Comparison of ENCODE assay signal across 1 cellular context in genomic region chr5:149345147-149345891, GRCh38.
TF ChIP-seq lines count a peak whose summit lies in the region.

A gene with protein sequence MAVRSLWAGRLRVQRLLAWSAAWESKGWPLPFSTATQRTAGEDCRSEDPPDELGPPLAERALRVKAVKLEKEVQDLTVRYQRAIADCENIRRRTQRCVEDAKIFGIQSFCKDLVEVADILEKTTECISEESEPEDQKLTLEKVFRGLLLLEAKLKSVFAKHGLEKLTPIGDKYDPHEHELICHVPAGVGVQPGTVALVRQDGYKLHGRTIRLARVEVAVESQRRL (plus strand): TSS chr5:149345499. CDS start chr5:149345540, 41 bp downstream.

TF ChIP-seq in K562, 482 proteins besides CTCF, POLR2A, EP300 and RAD21 (continued from another document and continues in another):
- TF ChIP-seq, protein P1, sequence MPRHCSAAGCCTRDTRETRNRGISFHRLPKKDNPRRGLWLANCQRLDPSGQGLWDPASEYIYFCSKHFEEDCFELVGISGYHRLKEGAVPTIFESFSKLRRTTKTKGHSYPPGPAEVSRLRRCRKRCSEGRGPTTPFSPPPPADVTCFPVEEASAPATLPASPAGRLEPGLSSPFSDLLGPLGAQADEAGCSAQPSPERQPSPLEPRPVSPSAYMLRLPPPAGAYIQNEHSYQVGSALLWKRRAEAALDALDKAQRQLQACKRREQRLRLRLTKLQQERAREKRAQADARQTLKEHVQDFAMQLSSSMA (CRISPR knock-in tag; IDR thresholded peaks at IDR 0.05): peak; percentile 87; the same call in 1 of the 2 replicates
- 0 out of 2 replicates have a peak, but pooled peaks have one; percentile 22 for TF ChIP-seq ZNF12 (CRISPR knock-in tag; IDR thresholded peaks at IDR 0.05)
- no peak for TF ChIP-seq SAFB2 (IDR thresholded peaks at IDR 0.05; ENCODE audit: borderline replicate concordance, low read depth, low read length, severe bottlenecking)
- TF ChIP-seq, protein P2, sequence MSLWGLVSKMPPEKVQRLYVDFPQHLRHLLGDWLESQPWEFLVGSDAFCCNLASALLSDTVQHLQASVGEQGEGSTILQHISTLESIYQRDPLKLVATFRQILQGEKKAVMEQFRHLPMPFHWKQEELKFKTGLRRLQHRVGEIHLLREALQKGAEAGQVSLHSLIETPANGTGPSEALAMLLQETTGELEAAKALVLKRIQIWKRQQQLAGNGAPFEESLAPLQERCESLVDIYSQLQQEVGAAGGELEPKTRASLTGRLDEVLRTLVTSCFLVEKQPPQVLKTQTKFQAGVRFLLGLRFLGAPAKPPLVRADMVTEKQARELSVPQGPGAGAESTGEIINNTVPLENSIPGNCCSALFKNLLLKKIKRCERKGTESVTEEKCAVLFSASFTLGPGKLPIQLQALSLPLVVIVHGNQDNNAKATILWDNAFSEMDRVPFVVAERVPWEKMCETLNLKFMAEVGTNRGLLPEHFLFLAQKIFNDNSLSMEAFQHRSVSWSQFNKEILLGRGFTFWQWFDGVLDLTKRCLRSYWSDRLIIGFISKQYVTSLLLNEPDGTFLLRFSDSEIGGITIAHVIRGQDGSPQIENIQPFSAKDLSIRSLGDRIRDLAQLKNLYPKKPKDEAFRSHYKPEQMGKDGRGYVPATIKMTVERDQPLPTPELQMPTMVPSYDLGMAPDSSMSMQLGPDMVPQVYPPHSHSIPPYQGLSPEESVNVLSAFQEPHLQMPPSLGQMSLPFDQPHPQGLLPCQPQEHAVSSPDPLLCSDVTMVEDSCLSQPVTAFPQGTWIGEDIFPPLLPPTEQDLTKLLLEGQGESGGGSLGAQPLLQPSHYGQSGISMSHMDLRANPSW (CRISPR knock-in tag; IDR thresholded peaks at IDR 0.05): 0 out of 2 replicates have a peak, but pooled peaks have one; percentile 80
- no peak for TF ChIP-seq GABPB2 (CRISPR knock-in tag; conservative IDR thresholded peaks at IDR 0.05)
- TF ChIP-seq ZNF57 (CRISPR knock-in tag; IDR thresholded peaks at IDR 0.05): no peak
- TF ChIP-seq, protein P3, sequence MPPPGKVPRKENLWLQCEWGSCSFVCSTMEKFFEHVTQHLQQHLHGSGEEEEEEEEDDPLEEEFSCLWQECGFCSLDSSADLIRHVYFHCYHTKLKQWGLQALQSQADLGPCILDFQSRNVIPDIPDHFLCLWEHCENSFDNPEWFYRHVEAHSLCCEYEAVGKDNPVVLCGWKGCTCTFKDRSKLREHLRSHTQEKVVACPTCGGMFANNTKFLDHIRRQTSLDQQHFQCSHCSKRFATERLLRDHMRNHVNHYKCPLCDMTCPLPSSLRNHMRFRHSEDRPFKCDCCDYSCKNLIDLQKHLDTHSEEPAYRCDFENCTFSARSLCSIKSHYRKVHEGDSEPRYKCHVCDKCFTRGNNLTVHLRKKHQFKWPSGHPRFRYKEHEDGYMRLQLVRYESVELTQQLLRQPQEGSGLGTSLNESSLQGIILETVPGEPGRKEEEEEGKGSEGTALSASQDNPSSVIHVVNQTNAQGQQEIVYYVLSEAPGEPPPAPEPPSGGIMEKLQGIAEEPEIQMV (tag; conservative IDR thresholded peaks at IDR 0.05; ENCODE audit: low read depth): peak; percentile 64; the same call in 1 of the 2 replicates
- TF ChIP-seq, protein P4, sequence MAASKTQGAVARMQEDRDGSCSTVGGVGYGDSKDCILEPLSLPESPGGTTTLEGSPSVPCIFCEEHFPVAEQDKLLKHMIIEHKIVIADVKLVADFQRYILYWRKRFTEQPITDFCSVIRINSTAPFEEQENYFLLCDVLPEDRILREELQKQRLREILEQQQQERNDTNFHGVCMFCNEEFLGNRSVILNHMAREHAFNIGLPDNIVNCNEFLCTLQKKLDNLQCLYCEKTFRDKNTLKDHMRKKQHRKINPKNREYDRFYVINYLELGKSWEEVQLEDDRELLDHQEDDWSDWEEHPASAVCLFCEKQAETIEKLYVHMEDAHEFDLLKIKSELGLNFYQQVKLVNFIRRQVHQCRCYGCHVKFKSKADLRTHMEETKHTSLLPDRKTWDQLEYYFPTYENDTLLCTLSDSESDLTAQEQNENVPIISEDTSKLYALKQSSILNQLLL (CRISPR knock-in tag; IDR thresholded peaks at IDR 0.05; ENCODE audit: borderline replicate concordance): no peak
- TF ChIP-seq HCFC1 (IDR thresholded peaks at IDR 0.05; ENCODE audit: low read depth, low read length): peak; percentile 78
- peak; percentile 73; the same call in 1 of the 2 replicates for TF ChIP-seq ZBTB43 (CRISPR knock-in tag; IDR thresholded peaks at IDR 0.05)
- TF ChIP-seq NELFE (IDR thresholded peaks at IDR 0.05; ENCODE audit: insufficient read depth, insufficient read length): no peak
- TF ChIP-seq ZFP91 (CRISPR knock-in tag; IDR thresholded peaks at IDR 0.05): 0 out of 2 replicates have a peak, but pooled peaks have one; percentile 62
- TF ChIP-seq ZNF253 (CRISPR knock-in tag; conservative IDR thresholded peaks at IDR 0.05): no peak
- peak; percentile 63; the same call in 1 of the 2 replicates for TF ChIP-seq MEF2D (tag; conservative IDR thresholded peaks at IDR 0.05; ENCODE audit: low read depth)
- TF ChIP-seq, protein P5, sequence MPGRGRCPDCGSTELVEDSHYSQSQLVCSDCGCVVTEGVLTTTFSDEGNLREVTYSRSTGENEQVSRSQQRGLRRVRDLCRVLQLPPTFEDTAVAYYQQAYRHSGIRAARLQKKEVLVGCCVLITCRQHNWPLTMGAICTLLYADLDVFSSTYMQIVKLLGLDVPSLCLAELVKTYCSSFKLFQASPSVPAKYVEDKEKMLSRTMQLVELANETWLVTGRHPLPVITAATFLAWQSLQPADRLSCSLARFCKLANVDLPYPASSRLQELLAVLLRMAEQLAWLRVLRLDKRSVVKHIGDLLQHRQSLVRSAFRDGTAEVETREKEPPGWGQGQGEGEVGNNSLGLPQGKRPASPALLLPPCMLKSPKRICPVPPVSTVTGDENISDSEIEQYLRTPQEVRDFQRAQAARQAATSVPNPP (IDR thresholded peaks at IDR 0.05; ENCODE audit: borderline replicate concordance, insufficient read depth, insufficient read length): no peak
- TF ChIP-seq ZNF75A (CRISPR knock-in tag; IDR thresholded peaks at IDR 0.05): no peak; the same call in 1 of the 2 replicates
- TF ChIP-seq ZNF23 (CRISPR knock-in tag; IDR thresholded peaks at IDR 0.05): no peak
- TF ChIP-seq U2AF2 (optimal IDR thresholded peaks at IDR 0.05; ENCODE audit: low read depth, low read length): no peak
- TF ChIP-seq MNT (conservative IDR thresholded peaks at IDR 0.05): peak; percentile 72 to 90
- no peak for TF ChIP-seq ZNF140 (CRISPR knock-in tag; IDR thresholded peaks at IDR 0.05)
- peak; percentile 47 for TF ChIP-seq TARDBP (IDR thresholded peaks at IDR 0.05)
- no peak for TF ChIP-seq TFAM (CRISPR knock-in tag; conservative IDR thresholded peaks at IDR 0.05)
- TF ChIP-seq, protein P6, sequence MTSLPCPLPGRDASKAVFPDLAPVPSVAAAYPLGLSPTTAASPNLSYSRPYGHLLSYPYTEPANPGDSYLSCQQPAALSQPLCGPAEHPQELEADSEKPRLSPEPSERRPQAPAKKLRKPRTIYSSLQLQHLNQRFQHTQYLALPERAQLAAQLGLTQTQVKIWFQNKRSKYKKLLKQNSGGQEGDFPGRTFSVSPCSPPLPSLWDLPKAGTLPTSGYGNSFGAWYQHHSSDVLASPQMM (CRISPR knock-in tag; IDR thresholded peaks at IDR 0.05): no peak
- TF ChIP-seq JUND (IDR thresholded peaks at IDR 0.05; ENCODE audit: borderline replicate concordance, low read depth, low read length): peak; percentile 61
- peak; percentile 13; the same call in 1 of the 3 replicates for TF ChIP-seq JUND (tag; IDR thresholded peaks at IDR 0.05; ENCODE audit: borderline replicate concordance, low read depth, low read length)
- no peak for TF ChIP-seq PCBP2 (IDR thresholded peaks at IDR 0.05; ENCODE audit: low read depth, low read length, poor library complexity, severe bottlenecking)
- TF ChIP-seq RB1 (IDR thresholded peaks at IDR 0.05; ENCODE audit: low read depth): peak; percentile 59
- peak; percentile 99 for TF ChIP-seq PHF8 (IDR thresholded peaks at IDR 0.05; ENCODE audit: borderline replicate concordance, low read length)
- TF ChIP-seq SMAD4 (CRISPR knock-in tag; conservative IDR thresholded peaks at IDR 0.05): no peak
- peak; percentile 72 for TF ChIP-seq HMGN3 (IDR thresholded peaks at IDR 0.05; ENCODE audit: borderline replicate concordance, extremely low read depth, insufficient read length, low read depth, low read length)
- TF ChIP-seq POLR3A (IDR thresholded peaks at IDR 0.05; ENCODE audit: borderline replicate concordance, extremely low read depth, insufficient read depth, insufficient read length): no peak
- no peak for TF ChIP-seq ZNF589 (CRISPR knock-in tag; IDR thresholded peaks at IDR 0.05; ENCODE audit: low read depth)
- 0 out of 2 replicates have a peak, but pooled peaks have one; percentile 47 for TF ChIP-seq ETS1 (conservative IDR thresholded peaks at IDR 0.05; ENCODE audit: control insufficient read depth, low read depth, low read length)
- TF ChIP-seq ZKSCAN1 (IDR thresholded peaks at IDR 0.05; ENCODE audit: low read depth, low read length): peak; percentile 52; the same call in 1 of the 2 replicates
- TF ChIP-seq HNRNPK (IDR thresholded peaks at IDR 0.05; ENCODE audit: low read depth, low read length, poor library complexity, severe bottlenecking): no peak
- TF ChIP-seq KDM4B (IDR thresholded peaks at IDR 0.05; ENCODE audit: borderline replicate concordance in 2 of 2, low read depth in 1 of 2): peak in 1 of 2 experiments; percentile 97; a peak in 2 of 4 replicates
- TF ChIP-seq MXD1 (CRISPR knock-in tag; IDR thresholded peaks at IDR 0.05; ENCODE audit: borderline replicate concordance, poor library complexity, severe bottlenecking): peak; percentile 4
- peak; percentile 82 for TF ChIP-seq EGR1 (conservative IDR thresholded peaks at IDR 0.05)
- peak; percentile 26; the same call in 1 of the 2 replicates for TF ChIP-seq ARID1B (IDR thresholded peaks at IDR 0.05)
- TF ChIP-seq HMBOX1 (IDR thresholded peaks at IDR 0.05): 0 out of 2 replicates have a peak, but pooled peaks have one; percentile 29
- no peak for TF ChIP-seq MAFG (tag; conservative IDR thresholded peaks at IDR 0.05)
- TF ChIP-seq FOXK2 (conservative IDR thresholded peaks at IDR 0.05 in 1 of 2, IDR thresholded peaks at IDR 0.05 in 1 of 2; ENCODE audit: low read depth in 2 of 2): peak; percentile 96 to 98
